1 cellular context compared by ENCODE assay signal in the genomic region with DNA sequence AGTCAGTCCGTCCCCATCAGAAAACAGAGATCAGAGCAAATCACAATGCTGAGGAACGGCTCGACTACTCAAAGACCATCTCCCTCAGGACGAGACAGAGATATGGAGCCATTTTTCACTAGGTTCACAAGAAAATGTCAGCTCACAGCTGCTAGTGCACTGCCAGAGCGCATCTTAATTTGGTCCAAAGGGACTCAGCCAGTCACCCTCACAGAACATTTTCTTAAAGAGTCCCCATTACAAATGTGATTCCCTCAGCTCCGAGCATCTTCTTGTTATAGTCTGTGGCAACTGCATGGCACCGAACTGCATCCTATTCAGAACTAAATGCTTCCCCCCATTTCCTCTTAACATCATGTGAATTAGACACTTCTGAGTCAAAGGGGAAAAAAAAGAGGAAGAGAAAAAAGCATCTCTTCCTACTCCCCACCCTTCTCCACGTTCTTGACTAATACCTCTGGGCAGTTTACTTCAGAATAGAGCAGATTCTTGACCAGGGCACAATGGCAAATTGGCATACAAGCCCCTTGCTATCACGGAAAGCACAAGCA.
TF ChIP-seq lines count a peak whose summit lies in the region.

No MANE protein-coding gene starts in this region.

TF ChIP-seq in HEK293, 187 proteins besides CTCF, POLR2A, EP300 and RAD21 (continued from another document):
- no peak for TF ChIP-seq TSHZ1 (tag by site-specific recombination; IDR thresholded peaks at IDR 0.05; ENCODE audit: borderline replicate concordance)
- TF ChIP-seq ZNF658 (tag by site-specific recombination; IDR thresholded peaks at IDR 0.05), result no peak
- TF ChIP-seq ZFP41 (tag by site-specific recombination; IDR thresholded peaks at IDR 0.05; ENCODE audit: borderline replicate concordance), result no peak
- TF ChIP-seq FEZF1 (tag by site-specific recombination; IDR thresholded peaks at IDR 0.05), result no peak
- no peak for TF ChIP-seq KLF7 (tag by site-specific recombination; IDR thresholded peaks at IDR 0.05; ENCODE audit: borderline replicate concordance)
- TF ChIP-seq ZBTB7A (tag by site-specific recombination; IDR thresholded peaks at IDR 0.05; ENCODE audit: low read depth), result no peak
